8 cellular contexts compared by ENCODE assay signal in genomic region chr9:122389799-122390481, GRCh38.
DNase-seq lines count a peak whose midpoint lies in the region; ATAC-seq lines count a peak whose summit lies in the region.

No MANE protein-coding gene starts in this region.

- in situ Hi-C loops in ACHN (cut with HindIII; ENCODE audit: low pct_ligation_motif_present, low pct_unique_long_range_greater_than_20kb, low sequenced_read_pairs), result no loop called here

- DNase-seq in DMS79 (lab: John Stamatoyannopoulos, UW) (peak; percentile 82), NCI-H524 (lab: John Stamatoyannopoulos, UW) (peak; percentile 37 to 82), iPS-NIHi11 (ENCODE audit: low spot score) (peak; percentile 47), ACHN (no peak)

- ATAC-seq in HG02678 (IDR thresholded peaks at IDR 0.05; ENCODE audit: unreplicated experiment), result peak; percentile 81
- ATAC-seq in GM19023 (IDR thresholded peaks at IDR 0.05; ENCODE audit: unreplicated experiment), result no peak
- ATAC-seq in HG03439 (IDR thresholded peaks at IDR 0.05; ENCODE audit: unreplicated experiment), result no peak
- ATAC-seq in HG03520 (IDR thresholded peaks at IDR 0.05; ENCODE audit: unreplicated experiment), result no peak
